ENCODE assay signal across 17 cellular contexts in the genomic region with DNA sequence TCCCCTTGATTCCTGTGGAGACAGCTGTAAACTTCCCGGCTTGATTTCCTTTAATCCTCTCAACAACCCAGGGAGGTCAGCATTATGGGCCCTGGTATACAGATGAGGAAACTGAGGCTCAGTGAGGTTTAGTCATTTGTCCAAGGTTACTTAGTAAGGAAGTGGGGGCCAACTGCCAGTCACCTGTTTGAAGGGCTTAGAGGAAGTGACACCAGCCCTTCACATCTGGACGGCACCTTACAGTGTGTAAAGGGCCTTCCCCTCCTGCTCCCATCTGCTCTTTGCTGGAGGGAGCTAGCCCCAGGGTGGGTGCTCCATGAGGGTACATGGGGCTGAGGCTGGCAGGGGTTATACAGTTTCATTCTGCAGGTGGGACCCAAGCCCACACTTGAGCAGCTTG. TPM values are rescaled to one million over a fixed set of nuclear protein-coding genes. Genes with fewer than 3 reads are reported as not detected.
"Had no signal": no experiment of that assay in that cellular context is flagged by ENCODE, and none has a peak within 500 bp of the region (broad histone marks: within the 10 kb centered on the region; RNA-seq: fewer than 3 reads in every experiment).

No MANE protein-coding gene starts in this region.

- H3K9me3 ChIP-seq: transverse colon, vagina had no signal

- H3K27ac Mint-ChIP-seq: activated CD4-positive, alpha-beta T cell treated with anti-CD3 and anti-CD28 coated beads, Interleukin-2, amount 10 ng/mL, durations not matched to agents 7 days and 5 days; activated T-helper 2 cell treated with anti-CD3 and anti-CD28 coated beads, Interferon-gamma antibody, Interleukin-2, Interleukin-4, amounts not matched to agents 10 μg/mL and 5 μg/mL and 100 μg/mL, durations not matched to agents 14 hours and 24 hours and 36 hours; endodermal cell; T-helper 1 cell treated with Interleukin-12 subunit alpha and Interleukin-12 subunit beta and Interleukin-4 antibody, amounts not matched to agents 30 μg/mL and 1 μg/mL, for 36 hours; WTC11 had no signal

- H3K4me1 Mint-ChIP-seq: endodermal cell, neural crest cell, WTC11 had no signal

- DNase-seq: activated CD4-positive, alpha-beta T cell treated with anti-CD3 and anti-CD28 coated beads, Interleukin-2, amount 10 ng/mL, durations not matched to agents 7 days and 5 days; activated naive CD4-positive, alpha-beta T cell treated with anti-CD3 and anti-CD28 coated beads, Interleukin-2, amount 50 U/mL, for 16 hours; dorsolateral prefrontal cortex; endodermal cell; hippocampal formation; stimulated activated naive CD4-positive, alpha-beta T cell; substantia nigra; transverse colon had no signal

- H3K9me3 Mint-ChIP-seq: activated CD4-positive, alpha-beta T cell treated with anti-CD3 and anti-CD28 coated beads, Interleukin-2, amount 10 ng/mL, durations not matched to agents 7 days and 5 days; activated T-helper 2 cell treated with anti-CD3 and anti-CD28 coated beads, Interferon-gamma antibody, Interleukin-2, Interleukin-4, amounts not matched to agents 10 μg/mL and 5 μg/mL and 100 μg/mL, durations not matched to agents 14 hours and 24 hours and 36 hours; endodermal cell; neural crest cell; T-helper 1 cell treated with Interleukin-12 subunit alpha and Interleukin-12 subunit beta and Interleukin-4 antibody, amounts not matched to agents 30 μg/mL and 1 μg/mL, for 36 hours; WTC11 had no signal

- H3K27me3 Mint-ChIP-seq: activated CD4-positive, alpha-beta T cell treated with anti-CD3 and anti-CD28 coated beads, Interleukin-2, amount 10 ng/mL, durations not matched to agents 7 days and 5 days had no signal

- FAIRE-seq: keratinocyte had no signal

- H3K27me3 ChIP-seq: cardiac muscle cell, dorsolateral prefrontal cortex, transverse colon, vagina had no signal

- H3K4me1 ChIP-seq: transverse colon, vagina had no signal

- ATAC-seq: WTC11 had no signal

- H3K27ac ChIP-seq: cardiac muscle cell, dorsolateral prefrontal cortex, vagina had no signal

- H3K4me3 ChIP-seq: cardiac muscle cell, dorsolateral prefrontal cortex, transverse colon, vagina had no signal

- H3K4me3 Mint-ChIP-seq: activated CD4-positive, alpha-beta T cell treated with anti-CD3 and anti-CD28 coated beads, Interleukin-2, amount 10 ng/mL, durations not matched to agents 7 days and 5 days; endodermal cell; neural crest cell; T-helper 1 cell treated with Interleukin-12 subunit alpha and Interleukin-12 subunit beta and Interleukin-4 antibody, amounts not matched to agents 30 μg/mL and 1 μg/mL, for 36 hours; WTC11 had no signal

RNA-seq across cellular contexts. Expression of a gene that starts 35.3 kb away (rescaled TPM):
- total RNA-seq: activated T-helper 2 cell treated with anti-CD3 and anti-CD28 coated beads, Interferon-gamma antibody, Interleukin-2, Interleukin-4, amounts not matched to agents 10 μg/mL and 5 μg/mL and 100 μg/mL, durations not matched to agents 14 hours and 24 hours and 36 hours; liver; osteocyte; transverse colon; vagina had no signal
- polyA plus RNA-seq: keratinocyte had no signal
